Comparison of ENCODE assay signal across 19 cellular contexts in the genomic region with DNA sequence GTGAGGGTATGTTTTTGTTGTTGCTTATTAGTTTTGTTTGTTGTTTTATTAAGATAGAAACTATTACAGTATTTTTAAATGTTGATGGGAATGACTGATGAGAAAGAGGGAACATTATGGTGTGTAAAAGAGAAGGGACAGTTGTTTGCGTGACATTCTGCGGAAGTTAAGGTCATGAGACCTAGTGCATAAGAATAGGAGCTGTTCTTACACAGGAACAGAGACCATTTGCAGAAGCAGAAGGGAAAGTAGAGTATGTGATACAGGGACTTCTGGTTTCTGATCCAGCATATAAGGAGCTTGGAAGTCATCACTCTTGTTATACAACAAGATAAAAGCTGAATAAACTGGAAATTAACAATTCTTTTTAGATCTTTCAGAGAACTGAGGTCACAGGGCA.
"Had no signal": no experiment of that assay in that cellular context is flagged by ENCODE, and none has a peak within 500 bp of the region (broad histone marks: within the 10 kb centered on the region; RNA-seq: fewer than 3 reads in every experiment).

No MANE protein-coding gene starts in this region.

- H3K27me3 ChIP-seq: dorsolateral prefrontal cortex, neural progenitor cell, right atrium auricular region, stomach, testis, tibial artery had no signal

- H3K27ac ChIP-seq: neural progenitor cell, parathyroid adenoma, prostate gland, right atrium auricular region, stomach, testis, tibial artery had no signal

- ATAC-seq: left lobe of liver; naive thymus-derived CD4-positive, alpha-beta T cell; sciatic nerve; stimulated activated effector memory CD8-positive, alpha-beta T cell treated with anti-CD3 and anti-CD28 coated beads, Interleukin-12 subunit alpha, Interleukin-12 subunit beta, amount 100 ng/mL, for 72 hours had no signal

- DNase-seq: dorsolateral prefrontal cortex; effector CD4-positive, alpha-beta T cell; mesendoderm; midbrain; naive thymus-derived CD4-positive, alpha-beta T cell; stimulated activated CD4-positive, alpha-beta T cell treated with anti-CD3 and anti-CD28 coated beads, Interleukin-12 subunit alpha, Interleukin-12 subunit beta, amount 100 ng/mL, for 4 hours; stimulated activated CD4-positive, alpha-beta T cell treated with anti-CD3 and anti-CD28 coated beads, Interleukin-2, amount 100 ng/mL, for 24 hours; stimulated activated CD4-positive, alpha-beta T cell treated with anti-CD3 and anti-CD28 coated beads, Interleukin-4, amount 100 ng/mL, for 24 hours; stimulated activated naive CD4-positive, alpha-beta T cell treated with Interleukin-2 at 50 U/mL for 16 hours; stomach; testis; tibial artery had no signal
